10 cellular contexts compared by ENCODE assay signal in the genomic region with DNA sequence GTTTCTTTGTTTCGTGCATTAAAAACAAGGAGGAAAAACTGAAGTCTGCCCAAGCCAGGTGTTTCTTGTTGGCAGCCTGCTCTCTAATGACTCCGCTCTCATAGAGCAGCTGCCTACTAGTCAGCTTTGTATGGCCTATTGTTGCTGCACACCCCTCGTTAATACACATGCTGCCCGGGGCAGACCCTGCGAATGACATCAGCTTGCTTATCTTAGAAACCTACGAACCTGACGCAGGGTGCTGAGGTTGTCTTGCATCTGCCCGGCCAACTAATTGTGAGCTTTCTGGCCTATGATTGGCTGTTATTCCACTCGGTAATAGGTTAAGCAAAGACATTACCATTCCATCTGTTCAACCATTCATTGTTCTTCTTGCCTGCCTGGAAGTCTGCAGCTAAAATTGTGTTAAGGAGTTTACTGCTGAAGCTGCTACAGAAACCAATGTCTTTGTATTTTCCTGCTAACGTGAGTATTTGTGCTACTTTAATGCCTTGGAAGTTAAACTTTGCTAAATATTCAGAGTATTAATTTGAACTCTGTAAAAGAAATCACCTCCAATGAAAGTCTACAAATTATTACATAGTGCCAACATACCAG. TPM values are rescaled to one million over a fixed set of nuclear protein-coding genes. Genes with fewer than 3 reads are reported as not detected.
DNase-seq lines count a peak whose midpoint lies in the region; FAIRE-seq and TF ChIP-seq lines count a peak whose summit lies in the region.
"Had no signal": no experiment of that assay in that cellular context is flagged by ENCODE, and none has a peak within 500 bp of the region (broad histone marks: within the 10 kb centered on the region; RNA-seq: fewer than 3 reads in every experiment).

No MANE protein-coding gene starts in this region.

- no peak overlapping the region for H2AFZ ChIP-seq in neural progenitor cell (replicated peaks)

- in situ Hi-C loops in G401 (cut with HindIII; ENCODE audit: low sequenced_read_pairs) = no loop called here

- H3K27me3 ChIP-seq in dorsolateral prefrontal cortex (no peaks in the 10 kb centered on the region), neural progenitor cell (peaks cover 3% of the 10 kb centered on the region)

- peak overlapping the region in 25 of 59 donors; percentile 0 to 50 (median 18) for H3K4me3 ChIP-seq in dorsolateral prefrontal cortex
- H3K4me3 ChIP-seq in neural progenitor cell = peak overlapping the region; percentile 56

- peak overlapping the region; percentile 88 for H3K4me3 Mint-ChIP-seq in neural progenitor cell
- H3K4me3 Mint-ChIP-seq: activated naive CD8-positive, alpha-beta T cell treated with anti-CD3 and anti-CD28 coated beads, Interleukin-2, amount 50 U/mL, for 24 hours had no signal

- no peaks in the 10 kb centered on the region for H3K36me3 ChIP-seq in neural progenitor cell

- peak; percentile 72 for FAIRE-seq in HTR-8/SVneo (lab: Jason Lieb, UNC)

- intact Hi-C loops in dorsolateral prefrontal cortex (cut with DNase I) = loop anchor here in 1 of 2 donors (5.0 kb wide), 1 partner anchor 38 kb away; the partner anchor contains the start of gene ZC3H12C

- H4K20me1 ChIP-seq in neural progenitor cell (ENCODE audit: low read depth) = peaks cover 23% of the 10 kb centered on the region

- H3K9ac ChIP-seq in neural progenitor cell = no peak overlapping the region

- H3K27ac ChIP-seq in dorsolateral prefrontal cortex (peak overlapping the region in 40 of 59 donors; percentile 5 to 76 (median 38)), neural progenitor cell (peak overlapping the region; percentile 68)

- peaks cover 66% of the 10 kb centered on the region for H3K79me2 ChIP-seq in neural progenitor cell (ENCODE audit: low read depth)

- H3K9me3 Mint-ChIP-seq in neural progenitor cell = peaks cover 2% of the 10 kb centered on the region
- H3K9me3 Mint-ChIP-seq: activated naive CD8-positive, alpha-beta T cell treated with anti-CD3 and anti-CD28 coated beads, Interleukin-2, amount 50 U/mL, for 24 hours had no signal

- H3K4me1 Mint-ChIP-seq in neural progenitor cell = peaks cover 69% of the 10 kb centered on the region
- H3K4me1 Mint-ChIP-seq: activated naive CD8-positive, alpha-beta T cell treated with anti-CD3 and anti-CD28 coated beads, Interleukin-2, amount 50 U/mL, for 24 hours had no signal

- peak overlapping the region; percentile 83 for H3K27ac Mint-ChIP-seq in neural progenitor cell
- H3K27ac Mint-ChIP-seq: activated naive CD8-positive, alpha-beta T cell treated with anti-CD3 and anti-CD28 coated beads, Interleukin-2, amount 50 U/mL, for 24 hours had no signal

- no peaks in the 10 kb centered on the region for H3K27me3 Mint-ChIP-seq in neural progenitor cell (ENCODE audit: insufficient read depth, low read depth)

- no peaks in the 10 kb centered on the region for H3K9me3 ChIP-seq in neural progenitor cell (ENCODE audit: low read depth)

- TF ChIP-seq CTCF in dorsolateral prefrontal cortex (IDR thresholded peaks at IDR 0.05 in 54 of 56, conservative IDR thresholded peaks at IDR 0.05 in 2 of 56; ENCODE audit: low read depth in 1 of 56, partially characterized antibody in 56 of 56) (no peak), neural progenitor cell (IDR thresholded peaks at IDR 0.05) (no peak)

- H3K36me3 Mint-ChIP-seq in neural progenitor cell = peaks cover 5% of the 10 kb centered on the region

- peak overlapping the region; percentile 75 for H3K4me2 ChIP-seq in neural progenitor cell

- DNase-seq in HTR-8/SVneo (ENCODE audit: insufficient read length, low spot score) = no peak
- DNase-seq in NCI-H345 treated with DMSO at 0.1 percent for 48 hours (lab: John Stamatoyannopoulos, UW; ENCODE audit: unreplicated experiment) = peak; percentile 97
- peak in 1 of 10 donors; percentile 18 for DNase-seq in dorsolateral prefrontal cortex
- DNase-seq in neural progenitor cell (ENCODE audit: low spot score) = peak; percentile 93
- DNase-seq in HuH-7 (ENCODE audit: low spot score) = no peak
- no peak for DNase-seq in stimulated activated CD4-positive, alpha-beta T cell treated with anti-CD3 and anti-CD28 coated beads, Interleukin-2, amount 100 ng/mL, for 24 hours
- DNase-seq in G401 (ENCODE audit: low spot score) = no peak
- DNase-seq in stimulated activated CD4-positive, alpha-beta T cell treated with anti-CD3 and anti-CD28 coated beads, Interleukin-4, amount 100 ng/mL, for 1 hour = no peak
- DNase-seq: activated naive CD8-positive, alpha-beta T cell treated with anti-CD3 and anti-CD28 coated beads, Interleukin-2, amount 50 U/mL, for 24 hours; NCI-H1048 had no signal

- peaks cover 64% of the 10 kb centered on the region for H3K4me1 ChIP-seq in neural progenitor cell

- H3F3A ChIP-seq in neural progenitor cell (ENCODE audit: low read depth) = peaks cover 55% of the 10 kb centered on the region

RNA-seq across cellular contexts. Expression of gene ZC3H12C, which starts 37.5 kb away (rescaled TPM):
- total RNA-seq in dorsolateral prefrontal cortex (10 to 100 TPM; 11.6 to 30.2 (median 18.3) TPM), neural progenitor cell (ENCODE audit: low replicate concordance) (28.8 and 31.8 TPM in 2 replicates)
- total RNA-seq in G401 (2014; rRNA removed; shearing (Covaris generic)) = 0.03 and 0.18 TPM in 2 replicates

Comparison
In these comparisons a context has a peak if more than half of its experiments do, and no peak if none do; other contexts are left out.
1. DNase-seq: peak in NCI-H345 treated with DMSO at 0.1 percent for 48 hours (single experiment) and neural progenitor cell (single experiment); none in HTR-8/SVneo (single experiment), HuH-7 (single experiment), stimulated activated CD4-positive, alpha-beta T cell treated with anti-CD3 and anti-CD28 coated beads, Interleukin-2, amount 100 ng/mL, for 24 hours (0 of 2), G401 (single experiment) and stimulated activated CD4-positive, alpha-beta T cell treated with anti-CD3 and anti-CD28 coated beads, Interleukin-4, amount 100 ng/mL, for 1 hour (single experiment).
2. RNA of gene ZC3H12C, which starts 37.5 kb away (total RNA-seq): 28.8 to 31.8 TPM in neural progenitor cell and 11.6 to 30.2 TPM in dorsolateral prefrontal cortex; 0.03 to 0.18 TPM in G401; every median in the first group is over 10 times any median in the second.